ENCODE assay signal across 26 cellular contexts in genomic region chr5:52282647-52283046, GRCh38.
"Had no signal": no experiment of that assay in that cellular context is flagged by ENCODE, and none has a peak within 500 bp of the region (broad histone marks: within the 10 kb centered on the region; RNA-seq: fewer than 3 reads in every experiment).

No MANE protein-coding gene starts in this region.

- H3K4me1 ChIP-seq: esophagus squamous epithelium, gastrocnemius medialis, heart right ventricle, left lung, lower lobe of right lung had no signal

- H3K27me3 ChIP-seq: esophagus squamous epithelium, gastrocnemius medialis, heart right ventricle, left lung had no signal

- ATAC-seq: esophagus mucosa; gastrocnemius medialis; heart right ventricle; left cardiac atrium; left ventricle myocardium superior; lower lobe of right lung; naive thymus-derived CD4-positive, alpha-beta T cell had no signal

- H3K4me3 ChIP-seq: coronary artery, dorsolateral prefrontal cortex, esophagus squamous epithelium, gastrocnemius medialis, heart right ventricle, left lung, lower lobe of right lung had no signal

- H3K36me3 ChIP-seq: esophagus squamous epithelium, gastrocnemius medialis, heart right ventricle, left lung, lower lobe of right lung had no signal

- H3K27ac ChIP-seq: coronary artery, dorsolateral prefrontal cortex, epithelial cell of prostate, esophagus squamous epithelium, gastrocnemius medialis, heart right ventricle, left lung, lower lobe of right lung had no signal

- DNase-seq: dermis blood vessel endothelial cell; dorsolateral prefrontal cortex; effector CD4-positive, alpha-beta T cell; effector memory CD4-positive, alpha-beta T cell; endodermal cell; erythroblast; esophagus squamous epithelium; foreskin fibroblast; foreskin melanocyte; gastrocnemius medialis; glutamatergic neuron; head of caudate nucleus; heart right ventricle; hippocampal formation; left cardiac atrium; left lung; left ventricle myocardium superior; lower lobe of right lung; mesenchymal stem cell; naive thymus-derived CD4-positive, alpha-beta T cell had no signal

- FAIRE-seq: colon, endometrium, keratinocyte had no signal

- H3K9me3 ChIP-seq: gastrocnemius medialis, lower lobe of right lung had no signal
